Comparison of ENCODE assay signal across 16 cellular contexts in the genomic region with DNA sequence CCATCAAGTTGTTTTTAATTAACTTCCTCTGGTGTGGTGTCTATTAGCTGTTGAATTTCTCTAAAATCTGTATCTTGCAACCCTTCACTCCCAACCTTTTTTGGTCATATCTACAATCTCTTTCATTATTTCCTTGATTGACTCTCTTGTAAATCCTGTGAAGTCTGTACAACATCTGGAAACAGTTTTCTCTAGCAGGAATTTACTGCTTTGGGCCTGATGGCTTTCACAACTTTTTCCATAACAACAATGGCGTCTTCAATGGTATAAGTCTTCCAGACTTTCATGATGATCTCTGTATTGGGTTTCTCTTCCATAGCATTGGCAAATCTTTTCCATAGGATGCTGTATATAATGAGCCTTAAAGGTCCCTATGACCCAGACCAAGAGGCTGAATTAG. TPM values are rescaled to one million over a fixed set of nuclear protein-coding genes. Genes with fewer than 3 reads are reported as not detected.
DNase-seq lines count a peak whose midpoint lies in the region; ATAC-seq and TF ChIP-seq lines count a peak whose summit lies in the region.
"Had no signal": no experiment of that assay in that cellular context is flagged by ENCODE, and none has a peak within 500 bp of the region (broad histone marks: within the 10 kb centered on the region; RNA-seq: fewer than 3 reads in every experiment).

No MANE protein-coding gene starts in this region.

- TF ChIP-seq CTCF in HFF-Myc (IDR thresholded peaks at IDR 0.05; ENCODE audit: low read depth, low read length, missing control alignments): no peak
- no peak for TF ChIP-seq CTCF in type B pancreatic cell (conservative IDR thresholded peaks at IDR 0.05)
- no peak for TF ChIP-seq CTCF in psoas muscle (IDR thresholded peaks at IDR 0.05)
- no peak for TF ChIP-seq CTCF in vagina (IDR thresholded peaks at IDR 0.05)

- ATAC-seq in psoas muscle: no peak
- ATAC-seq: CD8-positive, alpha-beta T cell had no signal

- H3K36me3 ChIP-seq in psoas muscle (ENCODE audit: insufficient read depth in 1 of 2, low read depth in 1 of 2): peaks cover 0 to 12% of the 10 kb centered on the region in 2 donors
- peaks cover 0 to 6% of the 10 kb centered on the region in 2 donors for H3K36me3 ChIP-seq in vagina

- no peak overlapping the region for H3K4me3 Mint-ChIP-seq in type B pancreatic cell
- H3K4me3 Mint-ChIP-seq: CD8-positive, alpha-beta T cell had no signal

- H3K9me3 Mint-ChIP-seq in type B pancreatic cell: no peaks in the 10 kb centered on the region
- H3K9me3 Mint-ChIP-seq: CD8-positive, alpha-beta T cell had no signal

- H3K27ac ChIP-seq in psoas muscle (no peak overlapping the region), vagina (no peak overlapping the region)
- H3K27ac ChIP-seq: BLaER1 treated with 17β-estradiol and CSF1 and Interleukin-3, amounts not matched to agents 10 nM and 100 nM; HL-60; KMS-11 had no signal

- H3K9me3 ChIP-seq in psoas muscle (peaks cover 3% of the 10 kb centered on the region), vagina (no peaks in the 10 kb centered on the region)

- intact Hi-C loops in psoas muscle (cut with DNase I): no loop called here
- intact Hi-C loops in vagina (cut with DNase I): no loop called here

- peak; percentile 52 for DNase-seq in EH (ENCODE audit: low read depth)
- DNase-seq in HFF-Myc (ENCODE audit: extremely low read depth, low read depth): peak; percentile 27
- DNase-seq in fibroblast of gingiva (ENCODE audit: low read depth): peak; percentile 55
- DNase-seq in type B pancreatic cell (ENCODE audit: extremely low spot score, unreplicated experiment): no peak
- no peak for DNase-seq in NCI-H2227 (lab: John Stamatoyannopoulos, UW; ENCODE audit: unreplicated experiment)
- no peak for DNase-seq in psoas muscle
- no peak for DNase-seq in vagina (ENCODE audit: extremely low spot score in 2 of 2)
- DNase-seq: Calu3; CD8-positive, alpha-beta T cell; DMS79 treated with DMSO at 0.1 percent for 48 hours; EL; GOT3; H7 had no signal

- WGBS in psoas muscle, 3 donors: 91 to 95% (median 91%) methylated on average over 1 of the region's 1 CpG

- H3K27me3 Mint-ChIP-seq in type B pancreatic cell: no peaks in the 10 kb centered on the region

- H3K27ac Mint-ChIP-seq in type B pancreatic cell: no peak overlapping the region
- H3K27ac Mint-ChIP-seq: CD8-positive, alpha-beta T cell had no signal

- no peaks in the 10 kb centered on the region for H3K4me1 ChIP-seq in psoas muscle
- H3K4me1 ChIP-seq in vagina: no peaks in the 10 kb centered on the region
- H3K4me1 ChIP-seq: BLaER1 treated with 17β-estradiol and CSF1 and Interleukin-3, amounts not matched to agents 10 nM and 100 nM had no signal

- peaks cover 24% of the 10 kb centered on the region for H3K36me3 Mint-ChIP-seq in type B pancreatic cell

- no peaks in the 10 kb centered on the region for H3K4me1 Mint-ChIP-seq in type B pancreatic cell (ENCODE audit: unreplicated experiment)

- no peak overlapping the region for H3K4me3 ChIP-seq in HFF-Myc (replicated peaks; ENCODE audit: low read depth, low read length)
- H3K4me3 ChIP-seq in psoas muscle: no peak overlapping the region
- no peak overlapping the region for H3K4me3 ChIP-seq in vagina
- H3K4me3 ChIP-seq: BLaER1 treated with 17β-estradiol and CSF1 and Interleukin-3, amounts not matched to agents 10 nM and 100 nM had no signal

- TF ChIP-seq POLR2A in vagina (IDR thresholded peaks at IDR 0.05): no peak

- H3K27me3 ChIP-seq in psoas muscle (ENCODE audit: insufficient read depth in 3 of 3, low read length in 2 of 3) (no peaks in the 10 kb centered on the region), vagina (no peaks in the 10 kb centered on the region)
- H3K27me3 ChIP-seq: BLaER1 treated with 17β-estradiol and CSF1 and Interleukin-3, amounts not matched to agents 10 nM and 100 nM had no signal

RNA-seq across cellular contexts. Expression of a gene that starts 49.0 kb away (rescaled TPM):
- 8.3 and 11.8 TPM in 2 replicates for total RNA-seq in type B pancreatic cell (ENCODE audit: low replicate concordance)
- 1 to 10 TPM; 3.1 to 6.6 (median 5.4) TPM for total RNA-seq in psoas muscle
- polyA plus RNA-seq in psoas muscle: 1 to 10 TPM; 1.0 to 8.2 (median 2.7) TPM
- 10.8 TPM for total RNA-seq in vagina

Comparison
In these comparisons a context has a peak if more than half of its experiments do, and no peak if none do; other contexts are left out.
1. DNase-seq: peak in EH (single experiment), HFF-Myc (single experiment) and fibroblast of gingiva (single experiment); none in type B pancreatic cell (single experiment), NCI-H2227 (single experiment), psoas muscle (0 of 2) and vagina (0 of 2).